9 cellular contexts compared by ENCODE assay signal in the genomic region with DNA sequence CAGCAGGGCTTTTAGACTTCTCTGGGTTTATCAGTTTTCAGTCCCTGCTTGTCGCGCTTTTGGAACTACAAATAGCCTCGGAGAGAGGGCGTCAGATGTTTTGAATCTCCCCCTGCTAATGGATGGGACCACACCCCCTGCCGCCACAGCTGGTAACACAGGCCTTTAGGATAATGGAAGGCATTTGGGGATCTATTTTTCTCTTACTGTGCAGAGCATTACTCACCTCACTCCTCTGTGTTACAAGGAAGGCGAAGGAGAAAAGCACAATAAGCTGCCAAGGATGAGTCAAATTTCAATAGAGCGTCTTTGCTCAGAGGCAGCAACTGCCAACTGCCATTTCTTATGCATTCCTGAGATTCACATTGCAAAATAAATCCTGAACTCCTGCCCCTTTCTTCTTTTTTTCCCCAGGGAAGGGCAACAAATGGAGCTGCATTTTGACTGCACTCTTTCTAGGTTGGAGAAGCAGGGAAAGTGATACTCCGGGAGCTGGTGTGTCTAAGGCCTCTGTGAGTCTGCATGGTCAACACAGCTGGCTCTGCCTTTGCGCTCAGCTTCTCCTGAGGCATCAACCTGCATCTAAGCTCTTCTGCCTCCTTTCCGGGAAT. TPM values are rescaled to one million over a fixed set of nuclear protein-coding genes. Genes with fewer than 3 reads are reported as not detected.
A peak's percentile ranks its signal among the peaks of the same experiment; 100 is the strongest.
DNase-seq lines count a peak whose midpoint lies in the region; ATAC-seq and TF ChIP-seq lines count a peak whose summit lies in the region.
"Had no signal": no experiment of that assay in that cellular context is flagged by ENCODE, and none has a peak within 500 bp of the region (broad histone marks: within the 10 kb centered on the region; RNA-seq: fewer than 3 reads in every experiment).

No MANE protein-coding gene starts in this region.

- H3K36me3 Mint-ChIP-seq in MCF 10A (ENCODE audit: insufficient read depth, unreplicated experiment): no peaks in the 10 kb centered on the region
- no peaks in the 10 kb centered on the region for H3K36me3 Mint-ChIP-seq in Calu3 (ENCODE audit: insufficient read depth, unreplicated experiment)

- H3K27ac ChIP-seq in HUES64 (ENCODE audit: low read depth, low read length) (peak overlapping the region; percentile 45), mesendoderm (ENCODE audit: low read depth, low read length) (no peak overlapping the region)
- H3K27ac ChIP-seq: KMS-11 had no signal

- H3K9me3 Mint-ChIP-seq in MCF 10A (ENCODE audit: unreplicated experiment) (no peaks in the 10 kb centered on the region), Calu3 (ENCODE audit: low read depth, unreplicated experiment) (no peaks in the 10 kb centered on the region)

- H3K9me3 ChIP-seq in HUES64 (ENCODE audit: insufficient read depth, low read depth, low read length): peaks cover 3% of the 10 kb centered on the region; the same call in 1 of the 2 replicates

- no peak overlapping the region for H4K5ac ChIP-seq in mesendoderm (ENCODE audit: low read length)

- TF ChIP-seq CTCF in MCF 10A (IDR thresholded peaks at IDR 0.05; ENCODE audit: unreplicated experiment) (no peak), Calu3 (IDR thresholded peaks at IDR 0.05; ENCODE audit: unreplicated experiment) (no peak)

- H3K27ac Mint-ChIP-seq in MCF 10A (ENCODE audit: low read depth, unreplicated experiment): peak overlapping the region; percentile 59
- no peak overlapping the region for H3K27ac Mint-ChIP-seq in Calu3 (ENCODE audit: unreplicated experiment)

- H3K56ac ChIP-seq in mesendoderm (ENCODE audit: low read length): no peak overlapping the region

- BruUV-seq in MCF 10A (replicated peaks; lab: Mats Ljungman, UMichigan): no TSS peak
- no TSS peak for BruUV-seq in Calu3 (replicated peaks; lab: Mats Ljungman, UMichigan)

- H2BK5ac ChIP-seq in mesendoderm (ENCODE audit: low read length): no peak overlapping the region

- no peak overlapping the region for H2BK15ac ChIP-seq in mesendoderm (replicated peaks; ENCODE audit: low read depth)

- H3K79me1 ChIP-seq in mesendoderm (ENCODE audit: low read length): no peaks in the 10 kb centered on the region

- H3K4me1 ChIP-seq in HUES64 (ENCODE audit: insufficient read depth, low read length) (peaks cover 20% of the 10 kb centered on the region), mesendoderm (ENCODE audit: control insufficient read depth, low read depth, low read length) (peaks cover 3% of the 10 kb centered on the region)

- no peak overlapping the region for H3K4me2 ChIP-seq in mesendoderm (ENCODE audit: low read length)
- H3K4me2 ChIP-seq: KMS-11 had no signal

- 35% methylated on average over 10 of the region's 10 CpGs for WGBS in HUES64
- WGBS in mesendoderm (ENCODE audit: extremely low coverage, insufficient coverage, low lambda C conversion rate): no CpG with 5 or more reads among the region's 10 CpGs

- H2BK120ac ChIP-seq in mesendoderm (ENCODE audit: low read depth, low read length): no peak overlapping the region

- DNase-seq in AG20443 (ENCODE audit: low spot score) (peak; percentile 91), MCF 10A (ENCODE audit: unreplicated experiment) (peak; percentile 96), mesendoderm (peak; percentile 57), SKM-1 treated with dmso at 0.1 percent for 144 hours (lab: John Stamatoyannopoulos, UW; ENCODE audit: unreplicated experiment) (no peak), DMS114 treated with DMSO at 0.1 percent for 48 hours (lab: John Stamatoyannopoulos, UW; ENCODE audit: unreplicated experiment) (no peak), Calu3 (no peak)

- H4K8ac ChIP-seq in mesendoderm (ENCODE audit: low read depth, low read length): no peak overlapping the region

- POLR2A ChIA-PET in MCF 10A (lab: Yijun Ruan, JAX): interaction anchor here (0.5 to 3.9 kb wide), 21 partner anchors 10 to 444 kb away, joined by 3 to 37 read pairs (median 4); partner anchors contain the start of genes DUSP5 and SMC3

- H3K4me1 Mint-ChIP-seq in MCF 10A (ENCODE audit: insufficient read depth, unreplicated experiment) (peaks cover 33% of the 10 kb centered on the region), Calu3 (ENCODE audit: low read depth, unreplicated experiment) (no peaks in the 10 kb centered on the region)

- H3K27me3 Mint-ChIP-seq in MCF 10A (ENCODE audit: insufficient read depth, unreplicated experiment) (no peaks in the 10 kb centered on the region), Calu3 (ENCODE audit: unreplicated experiment) (no peaks in the 10 kb centered on the region)

- H2AK5ac ChIP-seq in mesendoderm (ENCODE audit: low read length): no peak overlapping the region

- intact Hi-C loops in MCF 10A (cut with micrococcal nuclease) (no loop called here), Calu3 (cut with micrococcal nuclease; ENCODE audit: unreplicated experiment) (no loop called here)

- no peaks in the 10 kb centered on the region for H3K27me3 ChIP-seq in HUES64 (ENCODE audit: insufficient read depth, low read length)
- H3K27me3 ChIP-seq in mesendoderm (ENCODE audit: insufficient read depth, low read length, poor library complexity): no peaks in the 10 kb centered on the region

- H3K79me2 ChIP-seq in mesendoderm (ENCODE audit: control insufficient read depth, insufficient read depth, low read length): no peaks in the 10 kb centered on the region

- H3K18ac ChIP-seq in mesendoderm (ENCODE audit: low read length): no peak overlapping the region

- H3K9ac ChIP-seq in HUES64 (ENCODE audit: low read depth, low read length): no peak overlapping the region
- no peak overlapping the region for H3K9ac ChIP-seq in mesendoderm (ENCODE audit: low read length)
- H3K9ac ChIP-seq: KMS-11 had no signal

- no peak overlapping the region for H3K4ac ChIP-seq in mesendoderm (ENCODE audit: low read depth, low read length)

- H3K23ac ChIP-seq in mesendoderm (ENCODE audit: low read length): no peak overlapping the region

- H3K4me3 ChIP-seq in HUES64 (ENCODE audit: low read length) (peak overlapping the region; percentile 6; the same call in 1 of the 2 replicates), mesendoderm (ENCODE audit: low read length) (no peak overlapping the region)

- CTCF ChIA-PET in MCF 10A (lab: Yijun Ruan, JAX) (interaction anchor here (0.9 to 2.3 kb wide), 12 partner anchors 11 to 211 kb away, joined by 3 to 10 read pairs (median 4); no protein-coding TSS in a partner anchor), Calu3 (lab: Charles Lee) (no interaction called here)

- H3K36me3 ChIP-seq in HUES64 (ENCODE audit: insufficient read depth, low read length): no peaks in the 10 kb centered on the region
- H3K36me3 ChIP-seq in mesendoderm (ENCODE audit: control insufficient read depth, insufficient read depth, low read length): no peaks in the 10 kb centered on the region

- ATAC-seq in HG03432 (IDR thresholded peaks at IDR 0.05; ENCODE audit: unreplicated experiment): no peak

- H3K4me3 Mint-ChIP-seq in MCF 10A (ENCODE audit: unreplicated experiment) (peak overlapping the region; percentile 18), Calu3 (ENCODE audit: low read depth, unreplicated experiment) (no peak overlapping the region)

RNA-seq across cellular contexts. Expression of gene SMNDC1, which starts 31.5 kb away (rescaled TPM):
- polyA plus RNA-seq in HUES64 (2013, experiment 1 of 2): 30.8 TPM
- polyA plus RNA-seq in HUES64 (2013, experiment 2 of 2): 28.0 TPM
- total RNA-seq in MCF 10A (2022) (46.6 and 48.2 TPM in 2 replicates), Calu3 (2022) (28.4 and 32.8 TPM in 2 replicates)
- polyA plus RNA-seq in mesendoderm (2013, experiment 1 of 2): 44.4 TPM
- 44.1 TPM for polyA plus RNA-seq in mesendoderm (2013, experiment 2 of 2)

Comparison
In these comparisons a context has a peak if more than half of its experiments do, and no peak if none do; other contexts are left out.
1. DNase-seq: peak in AG20443 (single experiment), MCF 10A (single experiment) and mesendoderm (single experiment); none in SKM-1 treated with dmso at 0.1 percent for 144 hours (single experiment), DMS114 treated with DMSO at 0.1 percent for 48 hours (single experiment) and Calu3 (single experiment).